ENCODE assay signal across 28 cellular contexts in the genomic region with DNA sequence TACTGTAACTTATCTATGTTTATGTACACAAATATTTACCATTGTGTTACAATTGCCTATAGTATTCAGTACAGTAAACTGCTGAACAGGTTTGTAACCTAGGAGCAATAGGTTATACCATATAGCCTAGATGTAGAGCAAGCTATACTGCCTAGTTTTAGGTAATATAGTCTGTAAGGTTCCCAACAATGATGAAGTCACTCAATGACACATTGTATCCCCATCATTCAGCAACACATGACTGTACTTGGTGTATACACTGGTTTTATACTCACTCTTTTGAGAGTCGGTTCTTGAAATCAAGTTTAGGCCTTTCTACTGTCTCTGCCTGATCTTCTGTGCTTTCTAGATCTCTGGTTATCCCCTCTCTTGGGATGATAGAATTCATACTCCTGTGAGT. TPM values are rescaled to one million over a fixed set of nuclear protein-coding genes. Genes with fewer than 3 reads are reported as not detected.
DNase-seq lines count a peak whose midpoint lies in the region; ATAC-seq, FAIRE-seq and TF ChIP-seq lines count a peak whose summit lies in the region.
"Had no signal": no experiment of that assay in that cellular context is flagged by ENCODE, and none has a peak within 500 bp of the region (broad histone marks: within the 10 kb centered on the region; RNA-seq: fewer than 3 reads in every experiment).

No MANE protein-coding gene starts in this region.

- H3K27me3 ChIP-seq in H1 (replicated peaks in 1 of 4; ENCODE audit: control insufficient read depth in 3 of 4, extremely low read depth in 1 of 4, insufficient read depth in 3 of 4, low read length in 3 of 4) (no peaks in the 10 kb centered on the region), testis (no peaks in the 10 kb centered on the region)
- H3K27me3 ChIP-seq: SJSA1 had no signal

- TF ChIP-seq CTCF in H1 (IDR thresholded peaks at IDR 0.05; ENCODE audit: control extremely low read depth in 1 of 3, insufficient read depth in 1 of 3, low read depth in 1 of 3, low read length in 3 of 3), result no peak
- TF ChIP-seq CTCF in testis (IDR thresholded peaks at IDR 0.05), result no peak

- H3K27ac ChIP-seq in H1 (ENCODE audit: low read depth, low read length) (no peak overlapping the region), testis (peak overlapping the region; percentile 51 to 82)
- H3K27ac ChIP-seq: 22Rv1, SJSA1 had no signal

- no peak for FAIRE-seq in H1 (lab: Jason Lieb, UNC)
- FAIRE-seq: D721Med, GM18507, HepG2 had no signal

- H2BK20ac ChIP-seq in H1 (ENCODE audit: low read length), result no peak overlapping the region

- no peak overlapping the region for H4K91ac ChIP-seq in H1 (replicated peaks; ENCODE audit: insufficient read length, low read length)

- H3K4me3 ChIP-seq in H1 (ENCODE audit: extremely low read depth in 1 of 4, insufficient read depth in 2 of 4, low read depth in 3 of 4, low read length in 4 of 4), result no peak overlapping the region
- H3K4me3 ChIP-seq in testis, result no peak overlapping the region
- H3K4me3 ChIP-seq: SJSA1 had no signal

- CTCF ChIA-PET in activated CD4-positive, alpha-beta T cell treated with anti-CD3 and anti-CD28 coated beads for 36 hours (lab: Charles Lee), result interaction anchor here (1.3 kb wide), 1 partner anchor 174 kb away, joined by 4 read pairs; no protein-coding TSS in a partner anchor
- CTCF ChIA-PET in H1 (lab: Charles Lee; ENCODE audit: partially characterized antibody), result interaction anchor here (1.3 to 1.7 kb wide), 3 partner anchors 14 to 60 kb away, joined by 3 to 6 read pairs (median 4); no protein-coding TSS in a partner anchor

- ATAC-seq in activated CD4-positive, alpha-beta T cell treated with anti-CD3 and anti-CD28 coated beads for 36 hours, result peak; percentile 61
- peak; percentile 51 for ATAC-seq in activated T-helper 17 cell treated with anti-CD3 and anti-CD28 coated beads, Interleukin-2, amount 50 U/mL, for 72 hours (replicated peaks)
- no peak for ATAC-seq in HG03196 (IDR thresholded peaks at IDR 0.05; ENCODE audit: unreplicated experiment)
- ATAC-seq: HepG2, PC-3 had no signal

- no peak for DNase-seq in activated CD4-positive, alpha-beta T cell treated with anti-CD3 and anti-CD28 coated beads for 36 hours
- DNase-seq in activated CD4-positive, alpha-beta T cell treated with anti-CD3 and anti-CD28 coated beads, Interleukin-2, amount 50 U/mL, for 1 hour, result no peak
- no peak for DNase-seq in H1 (ENCODE audit: low read depth in 1 of 2, low spot score in 2 of 2)
- no peak for DNase-seq in testis
- no peak for DNase-seq in immature natural killer cell
- no peak for DNase-seq in SKM-1 treated with dmso at 0.1 percent for 144 hours (lab: John Stamatoyannopoulos, UW; ENCODE audit: unreplicated experiment)
- DNase-seq: BE2C, Kasumi-1, NCI-H1105, NCI-H1436 treated with DMSO at 0.1 percent for 48 hours, NCI-H187 treated with DMSO at 0.1 percent for 48 hours, NCI-H2171 treated with DMSO at 0.1 percent for 48 hours, NCI-H345, NCI-H524, NCI-H748 treated with DMSO at 0.1 percent for 48 hours, Right ventricle myocardium superior had no signal

- no peaks in the 10 kb centered on the region for H3K79me1 ChIP-seq in H1 (ENCODE audit: low read depth, low read length)

- no peaks in the 10 kb centered on the region for H3K9me3 Mint-ChIP-seq in activated CD4-positive, alpha-beta T cell treated with anti-CD3 and anti-CD28 coated beads for 36 hours (ENCODE audit: low read depth)
- no peaks in the 10 kb centered on the region for H3K9me3 Mint-ChIP-seq in activated T-helper 17 cell treated with anti-CD3 and anti-CD28 coated beads, Interleukin-2, amount 50 U/mL, for 72 hours
- H3K9me3 Mint-ChIP-seq in immature natural killer cell, result no peaks in the 10 kb centered on the region

- H4K20me1 ChIP-seq in H1 (replicated peaks in 1 of 2; ENCODE audit: control insufficient read depth in 1 of 2, insufficient read depth in 2 of 2, low read length in 2 of 2), result no peaks in the 10 kb centered on the region

- H3K79me2 ChIP-seq in H1 (ENCODE audit: control insufficient read depth in 1 of 2, insufficient read depth in 2 of 2, low read length in 2 of 2), result no peaks in the 10 kb centered on the region

- peaks cover 5% of the 10 kb centered on the region for H3K4me1 Mint-ChIP-seq in activated CD4-positive, alpha-beta T cell treated with anti-CD3 and anti-CD28 coated beads for 36 hours
- no peaks in the 10 kb centered on the region for H3K4me1 Mint-ChIP-seq in activated T-helper 17 cell treated with anti-CD3 and anti-CD28 coated beads, Interleukin-2, amount 50 U/mL, for 72 hours
- peaks cover 39 to 41% of the 10 kb centered on the region in 2 donors for H3K4me1 Mint-ChIP-seq in immature natural killer cell

- H2AK5ac ChIP-seq in H1 (ENCODE audit: low read depth, low read length), result no peak overlapping the region

- H3K4me2 ChIP-seq in H1 (ENCODE audit: insufficient read depth in 1 of 2, low read depth in 2 of 2, low read length in 2 of 2), result no peak overlapping the region

- H2BK5ac ChIP-seq in H1 (ENCODE audit: low read depth, low read length), result no peak overlapping the region

- H3K18ac ChIP-seq in H1 (ENCODE audit: extremely low read depth, low read length), result no peak overlapping the region

- H2BK120ac ChIP-seq in H1 (replicated peaks; ENCODE audit: low read depth, low read length), result no peak overlapping the region

- no peak overlapping the region for H3K4ac ChIP-seq in H1 (replicated peaks; ENCODE audit: insufficient read length, low read depth, low read length)

- H3K9ac ChIP-seq in H1 (replicated peaks in 1 of 4; ENCODE audit: extremely low read depth in 1 of 4, low read depth in 3 of 4, low read length in 3 of 4), result no peak overlapping the region

- no peaks in the 10 kb centered on the region for H3K36me3 Mint-ChIP-seq in activated CD4-positive, alpha-beta T cell treated with anti-CD3 and anti-CD28 coated beads for 36 hours (ENCODE audit: low read depth)
- H3K36me3 Mint-ChIP-seq in activated T-helper 17 cell treated with anti-CD3 and anti-CD28 coated beads, Interleukin-2, amount 50 U/mL, for 72 hours (ENCODE audit: low read depth), result no peaks in the 10 kb centered on the region
- no peaks in the 10 kb centered on the region for H3K36me3 Mint-ChIP-seq in immature natural killer cell

- no peak for TF ChIP-seq RAD21 in H1 (IDR thresholded peaks at IDR 0.05 in 1 of 2, conservative IDR thresholded peaks at IDR 0.05 in 1 of 2; ENCODE audit: low read depth in 2 of 2, low read length in 2 of 2)

- no peak overlapping the region for H3K14ac ChIP-seq in H1 (ENCODE audit: insufficient read length)

- TF ChIP-seq POLR2A in H1 (IDR thresholded peaks at IDR 0.05; ENCODE audit: control extremely low read depth in 1 of 2, low read depth in 2 of 2, low read length in 2 of 2) (no peak), testis (IDR thresholded peaks at IDR 0.05) (no peak)

- H3K36me3 ChIP-seq in H1 (ENCODE audit: control insufficient read depth in 2 of 4, insufficient read depth in 4 of 4, low read length in 3 of 4) (no peaks in the 10 kb centered on the region), testis (ENCODE audit: low read depth, missing control alignments) (no peaks in the 10 kb centered on the region)
- H3K36me3 ChIP-seq: BE2C, SJSA1 had no signal

- no peak overlapping the region for H3K56ac ChIP-seq in H1 (replicated peaks; ENCODE audit: insufficient read length, low read depth, low read length)

- H4K5ac ChIP-seq in H1 (ENCODE audit: insufficient read length, low read depth, low read length), result no peak overlapping the region

- H2BK12ac ChIP-seq in H1 (ENCODE audit: low read depth, low read length), result no peak overlapping the region

- H2BK15ac ChIP-seq in H1 (ENCODE audit: low read length), result 0 out of 2 replicates have a peak overlapping the region, but pooled peaks have one; percentile 12

- no peaks in the 10 kb centered on the region for H3K23me2 ChIP-seq in H1 (ENCODE audit: low read depth, low read length)

- H3K27ac Mint-ChIP-seq in activated CD4-positive, alpha-beta T cell treated with anti-CD3 and anti-CD28 coated beads for 36 hours, result no peak overlapping the region
- H3K27ac Mint-ChIP-seq in activated T-helper 17 cell treated with anti-CD3 and anti-CD28 coated beads, Interleukin-2, amount 50 U/mL, for 72 hours, result no peak overlapping the region
- H3K27ac Mint-ChIP-seq in immature natural killer cell, result peak overlapping the region in 2 of 6 donors; percentile 0 to 70

- H3K23ac ChIP-seq in H1 (ENCODE audit: insufficient read length), result no peak overlapping the region

- no peak overlapping the region for H2AFZ ChIP-seq in H1 (ENCODE audit: low read length)

- 68% methylated on average over 1 of the region's 1 CpG; no CpG with 5 or more reads in 1 of the 2 experiments for WGBS in H1 (ENCODE audit: extremely low coverage in 1 of 2, insufficient coverage in 1 of 2, insufficient read length in 1 of 2, insufficient replicate concordance in 2 of 2, low coverage in 1 of 2, low lambda C conversion rate in 2 of 2, missing lambda C conversion rate in 1 of 2), 2 experiments
- WGBS in testis, 2 donors, result 64 to 87% methylated on average over 1 of the region's 1 CpG

- intact Hi-C loops in activated CD4-positive, alpha-beta T cell treated with anti-CD3 and anti-CD28 coated beads for 36 hours (cut with DNase I, micrococcal nuclease), result no loop called here
- intact Hi-C loops in testis (cut with DNase I; ENCODE audit: low total_unique reads), result no loop called here

- H3K4me1 ChIP-seq in H1 (replicated peaks in 1 of 4; ENCODE audit: control insufficient read depth in 3 of 4, insufficient read depth in 4 of 4, low read length in 3 of 4), result peaks cover 0 to 8% (median 4%) of the 10 kb centered on the region in 4 experiments; a peak in 3 of 7 replicates
- peaks cover 6% of the 10 kb centered on the region for H3K4me1 ChIP-seq in testis
- H3K4me1 ChIP-seq: BE2C, SJSA1 had no signal

- no peaks in the 10 kb centered on the region for H3K9me3 ChIP-seq in H1 (ENCODE audit: insufficient read depth in 2 of 2, low read depth in 1 of 2, low read length in 1 of 2)
- no peaks in the 10 kb centered on the region for H3K9me3 ChIP-seq in testis
- H3K9me3 ChIP-seq: BE2C, SJSA1 had no signal

- H4K8ac ChIP-seq in H1 (ENCODE audit: extremely low read depth, insufficient read depth, low read length), result no peak overlapping the region

- TF ChIP-seq EP300 in H1 (IDR thresholded peaks at IDR 0.05; ENCODE audit: borderline replicate concordance in 1 of 2, low read depth in 2 of 2, low read length in 2 of 2), result no peak

- H3K27me3 Mint-ChIP-seq in activated CD4-positive, alpha-beta T cell treated with anti-CD3 and anti-CD28 coated beads for 36 hours, result no peaks in the 10 kb centered on the region
- peaks cover 14% of the 10 kb centered on the region for H3K27me3 Mint-ChIP-seq in activated T-helper 17 cell treated with anti-CD3 and anti-CD28 coated beads, Interleukin-2, amount 50 U/mL, for 72 hours
- peaks cover 0 to 3% (median 0%) of the 10 kb centered on the region in 3 donors for H3K27me3 Mint-ChIP-seq in immature natural killer cell (ENCODE audit: low read depth in 3 of 3)

- POLR2A ChIA-PET in activated CD4-positive, alpha-beta T cell treated with anti-CD3 and anti-CD28 coated beads for 36 hours (lab: Charles Lee), result no interaction called here
- POLR2A ChIA-PET in H1 (lab: Charles Lee; ENCODE audit: partially characterized antibody), result interaction anchor here (0.6 kb wide), 1 partner anchor 202 kb away, joined by 3 read pairs; the partner anchor contains the start of gene SLC39A2

- H3K4me3 Mint-ChIP-seq in activated CD4-positive, alpha-beta T cell treated with anti-CD3 and anti-CD28 coated beads for 36 hours, result no peak overlapping the region
- no peak overlapping the region for H3K4me3 Mint-ChIP-seq in activated T-helper 17 cell treated with anti-CD3 and anti-CD28 coated beads, Interleukin-2, amount 50 U/mL, for 72 hours
- no peak overlapping the region for H3K4me3 Mint-ChIP-seq in immature natural killer cell

RNA-seq across cellular contexts. Expression of gene RNASE1, which starts 5.5 kb away (rescaled TPM):
- total RNA-seq in activated CD4-positive, alpha-beta T cell treated with anti-CD3 and anti-CD28 coated beads for 36 hours, result not detected
- under 1 TPM in 1 of 2 donors, not detected in 1; 0.56 TPM for total RNA-seq in activated T-helper 17 cell treated with anti-CD3 and anti-CD28 coated beads, Interleukin-2, amount 50 U/mL, for 72 hours
- total RNA-seq in H1 (2021; fragmentation: NEBNext Ultra II Directional; extraction: Animal tissue kit (Norgen Biotek cat#: 25700)), result 2.2 and 3.0 TPM in 2 replicates
- polyA plus RNA-seq in H1 (2011; rRNA removed) (10.2 and 13.4 TPM in 2 replicates), testis (ENCODE audit: insufficient read depth, low read depth, low replicate concordance) (1,880 TPM), immature natural killer cell (under 1 TPM in 1 of 3 donors, not detected in 2; 0.49 TPM)
- polyA plus RNA-seq in H1 (2011; cell fraction: cytosol; rRNA removed), result 9.9 TPM
- polyA plus RNA-seq in H1 (2011; cell fraction: nucleus; rRNA removed), result 44.7 TPM
- polyA plus RNA-seq in H1 (2012, experiment 1 of 2), result 5.2 to 10.2 TPM (median 9.3 TPM) in 4 replicates
- polyA plus RNA-seq in H1 (2012, experiment 2 of 2), result 3.0 TPM
- 0.87 TPM for polyA plus RNA-seq in H1 (2013, experiment 1 of 2)
- polyA plus RNA-seq in H1 (2013, experiment 2 of 2), result 0.85 TPM
- polyA minus RNA-seq in H1 (2011; rRNA and poly(A)+ RNA removed), result 6.5 and 7.7 TPM in 2 replicates
- polyA minus RNA-seq in H1 (2011; cell fraction: cytosol; rRNA and poly(A)+ RNA removed), result not detected
- polyA minus RNA-seq in H1 (2011; cell fraction: nucleus; rRNA and poly(A)+ RNA removed), result 3.8 TPM
- total RNA-seq in testis, result 1,000 to 10,000 TPM; 2,192 to 2,939 TPM
- total RNA-seq: HepG2, SJSA1 had no signal
- polyA plus RNA-seq: HepG2 had no signal

RNA-seq across cellular contexts. Expression of gene RNASE6, which starts 16.1 kb away (rescaled TPM):
- total RNA-seq in activated CD4-positive, alpha-beta T cell treated with anti-CD3 and anti-CD28 coated beads for 36 hours, result under 1 TPM; 0.46 to 0.62 TPM
- total RNA-seq in activated T-helper 17 cell treated with anti-CD3 and anti-CD28 coated beads, Interleukin-2, amount 50 U/mL, for 72 hours, result 1 to 10 TPM; 2.2 to 5.6 TPM
- not detected in 2 replicates for total RNA-seq in H1 (2021; fragmentation: NEBNext Ultra II Directional; extraction: Animal tissue kit (Norgen Biotek cat#: 25700))
- polyA plus RNA-seq in H1 (2011; rRNA removed), result 0.12 TPM in 1 of 2 replicates, not detected in the other
- polyA plus RNA-seq in H1 (2011; cell fraction: cytosol; rRNA removed), result not detected
- not detected for polyA plus RNA-seq in H1 (2011; cell fraction: nucleus; rRNA removed)
- not detected in 4 replicates for polyA plus RNA-seq in H1 (2012, experiment 1 of 2)
- 0.25 TPM for polyA plus RNA-seq in H1 (2012, experiment 2 of 2)
- polyA plus RNA-seq in H1 (2013, experiment 1 of 2), result 0.22 TPM
- 0.42 TPM for polyA plus RNA-seq in H1 (2013, experiment 2 of 2)
- polyA minus RNA-seq in H1 (2011; rRNA and poly(A)+ RNA removed), result not detected in 2 replicates
- not detected for polyA minus RNA-seq in H1 (2011; cell fraction: cytosol; rRNA and poly(A)+ RNA removed)
- not detected for polyA minus RNA-seq in H1 (2011; cell fraction: nucleus; rRNA and poly(A)+ RNA removed)
- total RNA-seq in testis, result 1 to 10 TPM in 1 of 2 donors, under 1 TPM in 1; 0.71 to 7.4 TPM
- polyA plus RNA-seq in testis (ENCODE audit: insufficient read depth, low read depth, low replicate concordance), result 11.0 TPM
- polyA plus RNA-seq in immature natural killer cell, result 10 to 100 TPM; 13.3 to 37.1 (median 17.8) TPM
- total RNA-seq: H4, HepG2, HT1080, M059J, PC-3, RPMI7951, SJSA1 had no signal
- polyA plus RNA-seq: HepG2 had no signal

RNA-seq across cellular contexts. Expression of gene EDDM3B, which starts 29.0 kb away (rescaled TPM):
- not detected for total RNA-seq in activated CD4-positive, alpha-beta T cell treated with anti-CD3 and anti-CD28 coated beads for 36 hours
- total RNA-seq in activated T-helper 17 cell treated with anti-CD3 and anti-CD28 coated beads, Interleukin-2, amount 50 U/mL, for 72 hours, result not detected
- total RNA-seq in H1 (2021; fragmentation: NEBNext Ultra II Directional; extraction: Animal tissue kit (Norgen Biotek cat#: 25700)), result not detected in 2 replicates
- polyA plus RNA-seq in H1 (2011; rRNA removed), result not detected in 2 replicates
- not detected for polyA plus RNA-seq in H1 (2011; cell fraction: cytosol; rRNA removed)
- polyA plus RNA-seq in H1 (2011; cell fraction: nucleus; rRNA removed), result not detected
- polyA plus RNA-seq in H1 (2012, experiment 1 of 2), result not detected in 4 replicates
- not detected for polyA plus RNA-seq in H1 (2012, experiment 2 of 2)
- polyA plus RNA-seq in H1 (2013, experiment 1 of 2), result not detected
- not detected for polyA plus RNA-seq in H1 (2013, experiment 2 of 2)
- not detected in 2 replicates for polyA minus RNA-seq in H1 (2011; rRNA and poly(A)+ RNA removed)
- not detected for polyA minus RNA-seq in H1 (2011; cell fraction: cytosol; rRNA and poly(A)+ RNA removed)
- polyA minus RNA-seq in H1 (2011; cell fraction: nucleus; rRNA and poly(A)+ RNA removed), result not detected
- total RNA-seq in testis, result not detected
- not detected for polyA plus RNA-seq in testis (ENCODE audit: insufficient read depth, low read depth, low replicate concordance)
- not detected for polyA plus RNA-seq in immature natural killer cell
- total RNA-seq: H4, HepG2, HT1080, M059J, PC-3, Right ventricle myocardium superior, RPMI7951, SJSA1 had no signal
- polyA plus RNA-seq: HepG2 had no signal

RNA-seq across cellular contexts. Expression of gene EDDM3A, which starts 51.5 kb away (rescaled TPM):
- total RNA-seq in activated CD4-positive, alpha-beta T cell treated with anti-CD3 and anti-CD28 coated beads for 36 hours, result not detected
- not detected for total RNA-seq in activated T-helper 17 cell treated with anti-CD3 and anti-CD28 coated beads, Interleukin-2, amount 50 U/mL, for 72 hours
- not detected in 2 replicates for total RNA-seq in H1 (2021; fragmentation: NEBNext Ultra II Directional; extraction: Animal tissue kit (Norgen Biotek cat#: 25700))
- polyA plus RNA-seq in H1 (2011; rRNA removed) (0.09 and 0.11 TPM in 2 replicates), testis (ENCODE audit: insufficient read depth, low read depth, low replicate concordance) (1.9 TPM), immature natural killer cell (not detected)
- polyA plus RNA-seq in H1 (2011; cell fraction: cytosol; rRNA removed), result 0.12 TPM
- not detected for polyA plus RNA-seq in H1 (2011; cell fraction: nucleus; rRNA removed)
- polyA plus RNA-seq in H1 (2012, experiment 1 of 2), result 0.19 TPM in 1 of 4 replicates, not detected in the others
- not detected for polyA plus RNA-seq in H1 (2012, experiment 2 of 2)
- polyA plus RNA-seq in H1 (2013, experiment 1 of 2), result not detected
- not detected for polyA plus RNA-seq in H1 (2013, experiment 2 of 2)
- polyA minus RNA-seq in H1 (2011; rRNA and poly(A)+ RNA removed), result not detected in 2 replicates
- polyA minus RNA-seq in H1 (2011; cell fraction: cytosol; rRNA and poly(A)+ RNA removed), result not detected
- not detected for polyA minus RNA-seq in H1 (2011; cell fraction: nucleus; rRNA and poly(A)+ RNA removed)
- under 1 TPM in 1 of 2 donors, not detected in 1; 0.39 TPM for total RNA-seq in testis
- total RNA-seq: H4, HepG2, HT1080, M059J, PC-3, Right ventricle myocardium superior, RPMI7951, SJSA1 had no signal
- polyA plus RNA-seq: HepG2 had no signal

Comparison
In these comparisons a context has a peak if more than half of its experiments do, and no peak if none do; other contexts are left out.
1. RNA of gene RNASE1, which starts 5.5 kb away (total RNA-seq): 2,192 to 2,939 TPM in testis; 2.2 to 3.0 TPM in H1, 0.56 TPM in activated T-helper 17 cell treated with anti-CD3 and anti-CD28 coated beads, Interleukin-2, amount 50 U/mL, for 72 hours and not detected in activated CD4-positive, alpha-beta T cell treated with anti-CD3 and anti-CD28 coated beads for 36 hours; every median in the first group is over 100 times any median in the second.